ENCODE assay signal across 8 cellular contexts in the genomic region with DNA sequence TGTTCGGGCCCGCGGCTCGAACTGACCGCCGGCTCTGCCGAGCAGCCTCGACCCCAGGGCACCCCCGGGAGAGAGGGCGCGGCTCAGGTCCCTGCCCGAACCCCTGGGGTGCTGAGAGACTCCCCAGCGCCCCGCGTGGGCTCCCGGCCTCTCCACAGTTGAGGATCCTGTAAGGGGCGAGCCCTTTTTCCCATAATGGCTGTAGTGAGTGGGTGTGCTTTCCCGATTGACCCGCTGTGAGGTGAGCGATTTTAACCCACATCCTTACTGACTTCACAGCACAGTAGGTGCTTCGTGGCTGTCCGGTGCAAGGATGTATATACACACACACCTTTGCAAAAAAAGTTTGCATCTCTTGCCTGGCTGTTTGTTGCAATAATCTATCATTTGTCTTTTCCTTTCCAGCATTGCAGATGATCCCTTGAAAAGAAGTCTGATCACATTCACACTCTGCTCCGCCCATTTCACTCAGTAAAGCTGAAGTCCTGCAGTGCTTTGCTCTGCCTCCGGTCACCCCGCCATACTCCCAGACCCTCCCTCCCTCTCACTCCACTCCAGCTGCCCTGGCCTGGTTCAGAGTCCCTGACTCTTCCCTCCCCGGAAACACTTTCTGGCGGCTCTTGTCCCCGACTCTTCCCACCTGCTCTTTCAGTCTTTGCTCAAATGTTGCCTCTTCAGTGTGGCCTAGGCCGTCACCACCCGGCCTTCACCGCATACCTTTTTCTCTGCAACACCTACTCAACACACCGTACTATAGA. TPM values are rescaled to one million over a fixed set of nuclear protein-coding genes. Genes with fewer than 3 reads are reported as not detected.
A peak's percentile ranks its signal among the peaks of the same experiment; 100 is the strongest.
DNase-seq lines count a peak whose midpoint lies in the region; ATAC-seq and TF ChIP-seq lines count a peak whose summit lies in the region.

No MANE protein-coding gene starts in this region.

- H3K9me2 ChIP-seq in PC-9 (ENCODE audit: insufficient read depth) = no peaks in the 10 kb centered on the region
- H3K9me2 ChIP-seq in neural cell (ENCODE audit: insufficient read depth, low read length) = no peaks in the 10 kb centered on the region

- H3K9me3 ChIP-seq in PC-9 (ENCODE audit: insufficient read depth, low read depth) = no peaks in the 10 kb centered on the region
- no peaks in the 10 kb centered on the region for H3K9me3 ChIP-seq in endocrine pancreas (ENCODE audit: control insufficient read depth, low read length)
- H3K9me3 ChIP-seq in neural cell (ENCODE audit: low read length) = no peaks in the 10 kb centered on the region

- peaks cover 11% of the 10 kb centered on the region for H3K4me1 ChIP-seq in PC-9 (replicated peaks; ENCODE audit: insufficient read depth)
- H3K4me1 ChIP-seq in endocrine pancreas (ENCODE audit: control insufficient read depth, insufficient read depth, low read length) = peaks cover 6% of the 10 kb centered on the region

- peak overlapping the region; percentile 88 for H3K4me3 ChIP-seq in PC-9
- no peak overlapping the region for H3K4me3 ChIP-seq in endocrine pancreas (ENCODE audit: control insufficient read depth, insufficient read depth, low read length)
- peak overlapping the region; percentile 87 for H3K4me3 ChIP-seq in neural cell (ENCODE audit: low read length)

- TF ChIP-seq POLR2A in GM18526 (IDR thresholded peaks at IDR 0.05; ENCODE audit: extremely low read depth, insufficient read length) = peak; percentile 15

- peak overlapping the region; percentile 96 for H3K4me2 ChIP-seq in PC-9
- peak overlapping the region; percentile 75 for H3K4me2 ChIP-seq in neural cell (ENCODE audit: low read length)

- intact Hi-C loops in PC-9 (cut with micrococcal nuclease; ENCODE audit: unreplicated experiment) = loop anchor here (5.0 kb wide), 2 partner anchors 125 to 325 kb away; no protein-coding TSS in a partner anchor

- BruUV-seq in PC-9 (replicated peaks; lab: Mats Ljungman, UMichigan) = TSS peak; percentile 57

- TF ChIP-seq RAD21 in neural cell (conservative IDR thresholded peaks at IDR 0.05) = no peak

- H2AFZ ChIP-seq in PC-9 = peak overlapping the region; percentile 93
- no peak overlapping the region for H2AFZ ChIP-seq in neural cell (ENCODE audit: low read depth, low read length)

- H4K20me1 ChIP-seq in PC-9 (ENCODE audit: insufficient read depth) (peaks cover 15% of the 10 kb centered on the region), neural cell (ENCODE audit: insufficient read depth) (no peaks in the 10 kb centered on the region)

- H3K27ac ChIP-seq in PC-9 = no peak overlapping the region
- H3K27ac ChIP-seq in neural cell (ENCODE audit: low read length) = no peak overlapping the region

- CTCF ChIA-PET in PC-9 (lab: Charles Lee) = interaction anchor here (1.2 kb wide), 1 partner anchor 126 kb away, joined by 3 read pairs; no protein-coding TSS in a partner anchor

- POLR2A ChIA-PET in PC-9 (lab: Charles Lee; ENCODE audit: unreplicated experiment) = no interaction called here

- DNase-seq in ACHN (peak; percentile 27), PC-9 (peak in 1 of 2 experiments; percentile 40), inferior parietal cortex (ENCODE audit: extremely low spot score) (no peak), GDM1 (lab: John Stamatoyannopoulos, UW) (no peak)

- H3K27me3 ChIP-seq in PC-9 (ENCODE audit: insufficient read depth, low read depth) = no peaks in the 10 kb centered on the region
- H3K27me3 ChIP-seq in endocrine pancreas (ENCODE audit: control insufficient read depth, insufficient read depth, low read length) = no peaks in the 10 kb centered on the region
- H3K27me3 ChIP-seq in neural cell (ENCODE audit: insufficient read depth, low read depth, low read length) = no peaks in the 10 kb centered on the region

- H3F3A ChIP-seq in PC-9 (ENCODE audit: insufficient read depth, low read depth) = peaks cover 13% of the 10 kb centered on the region; the same call in 1 of the 2 replicates
- no peaks in the 10 kb centered on the region for H3F3A ChIP-seq in neural cell (ENCODE audit: insufficient read depth, low read length, poor library complexity, severe bottlenecking)

- H3K9ac ChIP-seq in endocrine pancreas (ENCODE audit: control insufficient read depth, insufficient read depth, low read length) = peak overlapping the region; percentile 14
- H3K9ac ChIP-seq in neural cell (ENCODE audit: low read length) = peak overlapping the region; percentile 77

- ATAC-seq in GM21360 (IDR thresholded peaks at IDR 0.05; ENCODE audit: unreplicated experiment) = no peak

- H3K36me3 ChIP-seq in PC-9 (ENCODE audit: low read depth) = 0 out of 2 replicates have a peak, but pooled peaks cover 7% of the 10 kb centered on the region
- no peaks in the 10 kb centered on the region for H3K36me3 ChIP-seq in endocrine pancreas (ENCODE audit: control insufficient read depth, insufficient read depth, low read length)
- peaks cover 6% of the 10 kb centered on the region for H3K36me3 ChIP-seq in neural cell (ENCODE audit: insufficient read depth, low read length)

- in situ Hi-C loops in ACHN (cut with HindIII; ENCODE audit: low pct_ligation_motif_present, low pct_unique_long_range_greater_than_20kb, low sequenced_read_pairs) = no loop called here

- H3K79me2 ChIP-seq in PC-9 (ENCODE audit: low read depth) = peaks cover 46% of the 10 kb centered on the region
- H3K79me2 ChIP-seq in neural cell (replicated peaks; ENCODE audit: insufficient read depth, low read length) = peaks cover 27% of the 10 kb centered on the region

- no peak for TF ChIP-seq EP300 in neural cell (conservative IDR thresholded peaks at IDR 0.05; ENCODE audit: poor library complexity, severe bottlenecking)

- TF ChIP-seq CTCF in PC-9 (conservative IDR thresholded peaks at IDR 0.05) (no peak), neural cell (IDR thresholded peaks at IDR 0.05; ENCODE audit: poor library complexity, severe bottlenecking) (no peak)

TF ChIP-seq in neural cell, 6 proteins besides CTCF, POLR2A, EP300 and RAD21:
- TF ChIP-seq MXI1 (conservative IDR thresholded peaks at IDR 0.05; ENCODE audit: poor library complexity, severe bottlenecking) = no peak
- no peak for TF ChIP-seq EZH2 (IDR thresholded peaks at IDR 0.05; ENCODE audit: borderline replicate concordance, insufficient read depth, low read length, poor library complexity, severe bottlenecking)
- TF ChIP-seq TAF1 (IDR thresholded peaks at IDR 0.05; ENCODE audit: low read depth) = no peak
- no peak for TF ChIP-seq SMC3 (conservative IDR thresholded peaks at IDR 0.05; ENCODE audit: poor library complexity)
- no peak for TF ChIP-seq POLR2AphosphoS5 (IDR thresholded peaks at IDR 0.05)
- TF ChIP-seq, protein P1, sequence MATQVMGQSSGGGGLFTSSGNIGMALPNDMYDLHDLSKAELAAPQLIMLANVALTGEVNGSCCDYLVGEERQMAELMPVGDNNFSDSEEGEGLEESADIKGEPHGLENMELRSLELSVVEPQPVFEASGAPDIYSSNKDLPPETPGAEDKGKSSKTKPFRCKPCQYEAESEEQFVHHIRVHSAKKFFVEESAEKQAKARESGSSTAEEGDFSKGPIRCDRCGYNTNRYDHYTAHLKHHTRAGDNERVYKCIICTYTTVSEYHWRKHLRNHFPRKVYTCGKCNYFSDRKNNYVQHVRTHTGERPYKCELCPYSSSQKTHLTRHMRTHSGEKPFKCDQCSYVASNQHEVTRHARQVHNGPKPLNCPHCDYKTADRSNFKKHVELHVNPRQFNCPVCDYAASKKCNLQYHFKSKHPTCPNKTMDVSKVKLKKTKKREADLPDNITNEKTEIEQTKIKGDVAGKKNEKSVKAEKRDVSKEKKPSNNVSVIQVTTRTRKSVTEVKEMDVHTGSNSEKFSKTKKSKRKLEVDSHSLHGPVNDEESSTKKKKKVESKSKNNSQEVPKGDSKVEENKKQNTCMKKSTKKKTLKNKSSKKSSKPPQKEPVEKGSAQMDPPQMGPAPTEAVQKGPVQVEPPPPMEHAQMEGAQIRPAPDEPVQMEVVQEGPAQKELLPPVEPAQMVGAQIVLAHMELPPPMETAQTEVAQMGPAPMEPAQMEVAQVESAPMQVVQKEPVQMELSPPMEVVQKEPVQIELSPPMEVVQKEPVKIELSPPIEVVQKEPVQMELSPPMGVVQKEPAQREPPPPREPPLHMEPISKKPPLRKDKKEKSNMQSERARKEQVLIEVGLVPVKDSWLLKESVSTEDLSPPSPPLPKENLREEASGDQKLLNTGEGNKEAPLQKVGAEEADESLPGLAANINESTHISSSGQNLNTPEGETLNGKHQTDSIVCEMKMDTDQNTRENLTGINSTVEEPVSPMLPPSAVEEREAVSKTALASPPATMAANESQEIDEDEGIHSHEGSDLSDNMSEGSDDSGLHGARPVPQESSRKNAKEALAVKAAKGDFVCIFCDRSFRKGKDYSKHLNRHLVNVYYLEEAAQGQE (IDR thresholded peaks at IDR 0.05; ENCODE audit: borderline replicate concordance) = no peak

RNA-seq across cellular contexts. Expression of a gene that starts 1.0 kb away (rescaled TPM):
- 51.9 and 52.7 TPM in 2 replicates for total RNA-seq in PC-9 (2021)
- polyA plus RNA-seq in neural cell = 116 and 127 TPM in 2 replicates
- 87.6 and 96.4 TPM in 2 replicates for polyA minus RNA-seq in neural cell

RNA-seq across cellular contexts. Expression of a gene that starts 15.3 kb away (rescaled TPM):
- 79.6 and 81.5 TPM in 2 replicates for total RNA-seq in PC-9 (2021)
- 113 TPM in 2 replicates for polyA plus RNA-seq in neural cell
- polyA minus RNA-seq in neural cell = 63.1 and 69.1 TPM in 2 replicates
